In the genomic region with DNA sequence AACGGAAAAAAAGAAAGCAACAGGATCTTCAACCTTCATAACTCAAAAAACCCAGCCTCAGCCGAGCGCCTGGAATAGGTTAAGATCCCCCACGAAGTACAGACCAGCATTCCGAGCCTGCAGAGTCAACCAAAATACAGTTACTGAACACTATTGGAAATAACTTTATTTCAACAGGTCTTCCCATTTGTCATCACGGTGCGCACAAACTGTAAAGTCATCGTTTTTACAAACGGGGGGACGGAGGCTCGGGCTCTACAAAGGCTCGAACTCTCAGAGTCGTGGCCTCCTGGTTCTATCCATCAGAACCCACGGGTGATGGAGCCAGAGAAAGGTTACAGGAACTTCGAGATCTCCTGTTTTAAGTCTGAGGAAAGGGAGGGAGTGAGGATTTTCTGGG, we compare ENCODE assay signal across 1 cellular context.
TF ChIP-seq lines count a peak whose summit lies in the region.

No MANE protein-coding gene starts in this region.

TF ChIP-seq in WTC11, 78 proteins besides CTCF, POLR2A, EP300 and RAD21 (continued from another document):
- TF ChIP-seq, protein P1, sequence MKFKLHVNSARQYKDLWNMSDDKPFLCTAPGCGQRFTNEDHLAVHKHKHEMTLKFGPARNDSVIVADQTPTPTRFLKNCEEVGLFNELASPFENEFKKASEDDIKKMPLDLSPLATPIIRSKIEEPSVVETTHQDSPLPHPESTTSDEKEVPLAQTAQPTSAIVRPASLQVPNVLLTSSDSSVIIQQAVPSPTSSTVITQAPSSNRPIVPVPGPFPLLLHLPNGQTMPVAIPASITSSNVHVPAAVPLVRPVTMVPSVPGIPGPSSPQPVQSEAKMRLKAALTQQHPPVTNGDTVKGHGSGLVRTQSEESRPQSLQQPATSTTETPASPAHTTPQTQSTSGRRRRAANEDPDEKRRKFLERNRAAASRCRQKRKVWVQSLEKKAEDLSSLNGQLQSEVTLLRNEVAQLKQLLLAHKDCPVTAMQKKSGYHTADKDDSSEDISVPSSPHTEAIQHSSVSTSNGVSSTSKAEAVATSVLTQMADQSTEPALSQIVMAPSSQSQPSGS (CRISPR knock-in tag; IDR thresholded peaks at IDR 0.05; ENCODE audit: borderline replicate concordance, low read depth) = no peak
- TF ChIP-seq ZBTB21 (CRISPR knock-in tag; IDR thresholded peaks at IDR 0.05; ENCODE audit: borderline replicate concordance) (no peak), RORB (CRISPR knock-in tag; IDR thresholded peaks at IDR 0.05) (no peak), IRF2 (CRISPR knock-in tag; IDR thresholded peaks at IDR 0.05; ENCODE audit: borderline replicate concordance, low read depth) (no peak), ZNF121 (CRISPR knock-in tag; IDR thresholded peaks at IDR 0.05) (no peak), SMAD3 (CRISPR knock-in tag; IDR thresholded peaks at IDR 0.05; ENCODE audit: borderline replicate concordance) (no peak), CBFB (CRISPR knock-in tag; IDR thresholded peaks at IDR 0.05; ENCODE audit: low read depth) (no peak), NR2C2 (CRISPR knock-in tag; IDR thresholded peaks at IDR 0.05) (no peak)
- TF ChIP-seq, protein P2, sequence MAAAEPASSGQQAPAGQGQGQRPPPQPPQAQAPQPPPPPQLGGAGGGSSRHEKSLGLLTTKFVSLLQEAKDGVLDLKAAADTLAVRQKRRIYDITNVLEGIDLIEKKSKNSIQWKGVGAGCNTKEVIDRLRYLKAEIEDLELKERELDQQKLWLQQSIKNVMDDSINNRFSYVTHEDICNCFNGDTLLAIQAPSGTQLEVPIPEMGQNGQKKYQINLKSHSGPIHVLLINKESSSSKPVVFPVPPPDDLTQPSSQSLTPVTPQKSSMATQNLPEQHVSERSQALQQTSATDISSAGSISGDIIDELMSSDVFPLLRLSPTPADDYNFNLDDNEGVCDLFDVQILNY (CRISPR knock-in tag; IDR thresholded peaks at IDR 0.05) = no peak
- TF ChIP-seq, protein P3, sequence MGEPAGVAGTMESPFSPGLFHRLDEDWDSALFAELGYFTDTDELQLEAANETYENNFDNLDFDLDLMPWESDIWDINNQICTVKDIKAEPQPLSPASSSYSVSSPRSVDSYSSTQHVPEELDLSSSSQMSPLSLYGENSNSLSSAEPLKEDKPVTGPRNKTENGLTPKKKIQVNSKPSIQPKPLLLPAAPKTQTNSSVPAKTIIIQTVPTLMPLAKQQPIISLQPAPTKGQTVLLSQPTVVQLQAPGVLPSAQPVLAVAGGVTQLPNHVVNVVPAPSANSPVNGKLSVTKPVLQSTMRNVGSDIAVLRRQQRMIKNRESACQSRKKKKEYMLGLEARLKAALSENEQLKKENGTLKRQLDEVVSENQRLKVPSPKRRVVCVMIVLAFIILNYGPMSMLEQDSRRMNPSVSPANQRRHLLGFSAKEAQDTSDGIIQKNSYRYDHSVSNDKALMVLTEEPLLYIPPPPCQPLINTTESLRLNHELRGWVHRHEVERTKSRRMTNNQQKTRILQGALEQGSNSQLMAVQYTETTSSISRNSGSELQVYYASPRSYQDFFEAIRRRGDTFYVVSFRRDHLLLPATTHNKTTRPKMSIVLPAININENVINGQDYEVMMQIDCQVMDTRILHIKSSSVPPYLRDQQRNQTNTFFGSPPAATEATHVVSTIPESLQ (CRISPR knock-in tag; IDR thresholded peaks at IDR 0.05) = no peak
- TF ChIP-seq, protein P4, sequence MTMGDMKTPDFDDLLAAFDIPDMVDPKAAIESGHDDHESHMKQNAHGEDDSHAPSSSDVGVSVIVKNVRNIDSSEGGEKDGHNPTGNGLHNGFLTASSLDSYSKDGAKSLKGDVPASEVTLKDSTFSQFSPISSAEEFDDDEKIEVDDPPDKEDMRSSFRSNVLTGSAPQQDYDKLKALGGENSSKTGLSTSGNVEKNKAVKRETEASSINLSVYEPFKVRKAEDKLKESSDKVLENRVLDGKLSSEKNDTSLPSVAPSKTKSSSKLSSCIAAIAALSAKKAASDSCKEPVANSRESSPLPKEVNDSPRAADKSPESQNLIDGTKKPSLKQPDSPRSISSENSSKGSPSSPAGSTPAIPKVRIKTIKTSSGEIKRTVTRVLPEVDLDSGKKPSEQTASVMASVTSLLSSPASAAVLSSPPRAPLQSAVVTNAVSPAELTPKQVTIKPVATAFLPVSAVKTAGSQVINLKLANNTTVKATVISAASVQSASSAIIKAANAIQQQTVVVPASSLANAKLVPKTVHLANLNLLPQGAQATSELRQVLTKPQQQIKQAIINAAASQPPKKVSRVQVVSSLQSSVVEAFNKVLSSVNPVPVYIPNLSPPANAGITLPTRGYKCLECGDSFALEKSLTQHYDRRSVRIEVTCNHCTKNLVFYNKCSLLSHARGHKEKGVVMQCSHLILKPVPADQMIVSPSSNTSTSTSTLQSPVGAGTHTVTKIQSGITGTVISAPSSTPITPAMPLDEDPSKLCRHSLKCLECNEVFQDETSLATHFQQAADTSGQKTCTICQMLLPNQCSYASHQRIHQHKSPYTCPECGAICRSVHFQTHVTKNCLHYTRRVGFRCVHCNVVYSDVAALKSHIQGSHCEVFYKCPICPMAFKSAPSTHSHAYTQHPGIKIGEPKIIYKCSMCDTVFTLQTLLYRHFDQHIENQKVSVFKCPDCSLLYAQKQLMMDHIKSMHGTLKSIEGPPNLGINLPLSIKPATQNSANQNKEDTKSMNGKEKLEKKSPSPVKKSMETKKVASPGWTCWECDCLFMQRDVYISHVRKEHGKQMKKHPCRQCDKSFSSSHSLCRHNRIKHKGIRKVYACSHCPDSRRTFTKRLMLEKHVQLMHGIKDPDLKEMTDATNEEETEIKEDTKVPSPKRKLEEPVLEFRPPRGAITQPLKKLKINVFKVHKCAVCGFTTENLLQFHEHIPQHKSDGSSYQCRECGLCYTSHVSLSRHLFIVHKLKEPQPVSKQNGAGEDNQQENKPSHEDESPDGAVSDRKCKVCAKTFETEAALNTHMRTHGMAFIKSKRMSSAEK (CRISPR knock-in tag; IDR thresholded peaks at IDR 0.05; ENCODE audit: borderline replicate concordance) = no peak
- TF ChIP-seq, protein P5, sequence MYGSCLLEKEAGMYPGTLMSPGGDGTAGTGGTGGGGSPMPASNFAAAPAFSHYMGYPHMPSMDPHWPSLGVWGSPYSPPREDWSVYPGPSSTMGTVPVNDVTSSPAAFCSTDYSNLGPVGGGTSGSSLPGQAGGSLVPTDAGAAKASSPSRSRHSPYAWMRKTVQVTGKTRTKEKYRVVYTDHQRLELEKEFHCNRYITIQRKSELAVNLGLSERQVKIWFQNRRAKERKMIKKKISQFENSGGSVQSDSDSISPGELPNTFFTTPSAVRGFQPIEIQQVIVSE (CRISPR knock-in tag; IDR thresholded peaks at IDR 0.05; ENCODE audit: borderline replicate concordance) = no peak
- TF ChIP-seq, protein P6, sequence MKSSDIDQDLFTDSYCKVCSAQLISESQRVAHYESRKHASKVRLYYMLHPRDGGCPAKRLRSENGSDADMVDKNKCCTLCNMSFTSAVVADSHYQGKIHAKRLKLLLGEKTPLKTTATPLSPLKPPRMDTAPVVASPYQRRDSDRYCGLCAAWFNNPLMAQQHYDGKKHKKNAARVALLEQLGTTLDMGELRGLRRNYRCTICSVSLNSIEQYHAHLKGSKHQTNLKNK (CRISPR knock-in tag; IDR thresholded peaks at IDR 0.05) = no peak
